ENCODE assay signal across 10 cellular contexts in the genomic region with DNA sequence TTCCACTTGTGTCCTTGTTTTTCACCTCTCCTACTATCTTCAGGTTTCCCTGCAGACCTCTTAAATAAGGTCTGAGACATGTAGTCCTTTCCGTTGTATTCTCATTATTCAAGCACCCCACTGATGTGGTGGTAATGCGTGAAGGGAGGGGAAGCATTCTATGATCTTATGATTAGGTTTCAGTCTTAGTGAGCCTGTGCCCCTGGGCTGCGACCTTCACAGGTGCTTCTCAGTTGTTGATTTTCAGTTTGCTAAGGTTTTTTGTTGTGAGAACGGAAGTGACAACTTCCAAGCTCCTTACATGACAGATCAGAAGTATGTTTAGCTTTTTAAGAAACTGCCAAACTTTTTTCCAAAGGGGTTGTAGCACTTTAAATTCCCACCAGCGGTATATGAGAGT. TPM values are rescaled to one million over a fixed set of nuclear protein-coding genes. Genes with fewer than 3 reads are reported as not detected.
DNase-seq lines count a peak whose midpoint lies in the region; ATAC-seq and TF ChIP-seq lines count a peak whose summit lies in the region.
"Had no signal": no experiment of that assay in that cellular context is flagged by ENCODE, and none has a peak within 500 bp of the region (broad histone marks: within the 10 kb centered on the region; RNA-seq: fewer than 3 reads in every experiment).

No MANE protein-coding gene starts in this region.

- no peaks in the 10 kb centered on the region for H3K27me3 ChIP-seq in uterus

- no peaks in the 10 kb centered on the region for H3K36me3 ChIP-seq in uterus

- intact Hi-C loops in uterus (cut with DNase I; ENCODE audit: low total_unique reads), result no loop called here

- no peaks in the 10 kb centered on the region for H3K4me1 ChIP-seq in uterus

- no peak overlapping the region for H3K4me3 Mint-ChIP-seq in central memory CD8-positive, alpha-beta T cell

- H3K4me3 ChIP-seq in uterus, result no peak overlapping the region

- no peak for TF ChIP-seq POLR2A in uterus (IDR thresholded peaks at IDR 0.05)

- H3K27ac ChIP-seq in uterus, result no peak overlapping the region

- H3K4me1 Mint-ChIP-seq in central memory CD8-positive, alpha-beta T cell, result peaks cover 14% of the 10 kb centered on the region

- no peaks in the 10 kb centered on the region for H3K27me3 Mint-ChIP-seq in central memory CD8-positive, alpha-beta T cell

- no peaks in the 10 kb centered on the region for H3K9me3 ChIP-seq in uterus

- H3K36me3 Mint-ChIP-seq in central memory CD8-positive, alpha-beta T cell (ENCODE audit: insufficient read depth), result peaks cover 20% of the 10 kb centered on the region

- H3K9me3 Mint-ChIP-seq in central memory CD8-positive, alpha-beta T cell, result no peaks in the 10 kb centered on the region

- no peak for DNase-seq in central memory CD8-positive, alpha-beta T cell (ENCODE audit: low spot score in 2 of 2)
- DNase-seq in activated gamma-delta T cell treated with Interleukin-2 at 50 U/mL for 16 hours (no peak), uterus (no peak), MV-4-11 (lab: John Stamatoyannopoulos, UW) (no peak)
- DNase-seq: GDM1, NCI-H526 treated with DMSO at 0.1 percent for 48 hours had no signal

- ATAC-seq in GM18868 (IDR thresholded peaks at IDR 0.05; ENCODE audit: unreplicated experiment) (peak; percentile 98), GM21576 (IDR thresholded peaks at IDR 0.05; ENCODE audit: unreplicated experiment) (peak; percentile 96), HG03558 (IDR thresholded peaks at IDR 0.05; ENCODE audit: extremely low read depth, unreplicated experiment) (peak; percentile 70), HG03039 (IDR thresholded peaks at IDR 0.05; ENCODE audit: unreplicated experiment) (no peak)
- peak; percentile 67 for ATAC-seq in central memory CD8-positive, alpha-beta T cell (replicated peaks; ENCODE audit: extremely low read depth, poor library complexity, severe bottlenecking)

- peak overlapping the region; percentile 50 for H3K27ac Mint-ChIP-seq in central memory CD8-positive, alpha-beta T cell (ENCODE audit: low read depth)

- no peak for TF ChIP-seq CTCF in uterus (IDR thresholded peaks at IDR 0.05)

RNA-seq across cellular contexts. Expression of a gene that starts 41.3 kb away (rescaled TPM):
- 10 to 100 TPM; 32.1 to 55.2 (median 39.8) TPM for total RNA-seq in uterus
